In the genomic region with DNA sequence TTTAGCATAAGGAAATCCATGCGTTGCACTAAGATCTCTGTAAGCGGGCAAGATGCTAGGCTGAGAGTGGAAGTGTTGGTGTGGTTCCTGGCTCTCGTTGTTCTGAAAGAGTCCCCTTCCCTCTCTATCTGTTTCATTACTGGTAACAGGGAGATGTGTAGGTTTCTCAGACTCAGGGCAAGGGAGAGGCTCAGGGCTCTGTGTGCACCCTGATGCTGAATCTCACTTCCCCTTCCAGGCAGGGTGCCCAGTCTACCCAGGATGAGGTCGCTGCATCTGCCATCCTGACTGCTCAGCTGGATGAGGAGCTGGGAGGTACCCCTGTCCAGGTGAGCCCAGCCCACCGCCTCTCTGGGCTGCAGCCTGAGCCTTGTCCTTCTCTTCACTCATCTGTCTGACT, we compare ENCODE assay signal across 1 cellular context.
TF ChIP-seq lines count a peak whose summit lies in the region.

No MANE protein-coding gene starts in this region.

TF ChIP-seq in GM12878, 131 proteins besides CTCF, POLR2A, EP300 and RAD21:
- TF ChIP-seq, protein P1, sequence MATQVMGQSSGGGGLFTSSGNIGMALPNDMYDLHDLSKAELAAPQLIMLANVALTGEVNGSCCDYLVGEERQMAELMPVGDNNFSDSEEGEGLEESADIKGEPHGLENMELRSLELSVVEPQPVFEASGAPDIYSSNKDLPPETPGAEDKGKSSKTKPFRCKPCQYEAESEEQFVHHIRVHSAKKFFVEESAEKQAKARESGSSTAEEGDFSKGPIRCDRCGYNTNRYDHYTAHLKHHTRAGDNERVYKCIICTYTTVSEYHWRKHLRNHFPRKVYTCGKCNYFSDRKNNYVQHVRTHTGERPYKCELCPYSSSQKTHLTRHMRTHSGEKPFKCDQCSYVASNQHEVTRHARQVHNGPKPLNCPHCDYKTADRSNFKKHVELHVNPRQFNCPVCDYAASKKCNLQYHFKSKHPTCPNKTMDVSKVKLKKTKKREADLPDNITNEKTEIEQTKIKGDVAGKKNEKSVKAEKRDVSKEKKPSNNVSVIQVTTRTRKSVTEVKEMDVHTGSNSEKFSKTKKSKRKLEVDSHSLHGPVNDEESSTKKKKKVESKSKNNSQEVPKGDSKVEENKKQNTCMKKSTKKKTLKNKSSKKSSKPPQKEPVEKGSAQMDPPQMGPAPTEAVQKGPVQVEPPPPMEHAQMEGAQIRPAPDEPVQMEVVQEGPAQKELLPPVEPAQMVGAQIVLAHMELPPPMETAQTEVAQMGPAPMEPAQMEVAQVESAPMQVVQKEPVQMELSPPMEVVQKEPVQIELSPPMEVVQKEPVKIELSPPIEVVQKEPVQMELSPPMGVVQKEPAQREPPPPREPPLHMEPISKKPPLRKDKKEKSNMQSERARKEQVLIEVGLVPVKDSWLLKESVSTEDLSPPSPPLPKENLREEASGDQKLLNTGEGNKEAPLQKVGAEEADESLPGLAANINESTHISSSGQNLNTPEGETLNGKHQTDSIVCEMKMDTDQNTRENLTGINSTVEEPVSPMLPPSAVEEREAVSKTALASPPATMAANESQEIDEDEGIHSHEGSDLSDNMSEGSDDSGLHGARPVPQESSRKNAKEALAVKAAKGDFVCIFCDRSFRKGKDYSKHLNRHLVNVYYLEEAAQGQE (IDR thresholded peaks at IDR 0.05; ENCODE audit: low read depth, low read length) = no peak
- peak; percentile 60; the same call in 1 of the 2 replicates for TF ChIP-seq SPI1 (IDR thresholded peaks at IDR 0.05; ENCODE audit: borderline replicate concordance, insufficient read depth, low read depth, low read length)
